ENCODE assay signal across 10 cellular contexts in genomic region chr3:36945326-36945980, GRCh38. TPM values are rescaled to one million over a fixed set of nuclear protein-coding genes. Genes with fewer than 3 reads are reported as not detected.
DNase-seq lines count a peak whose midpoint lies in the region; ATAC-seq and TF ChIP-seq lines count a peak whose summit lies in the region.
"Had no signal": no experiment of that assay in that cellular context is flagged by ENCODE, and none has a peak within 500 bp of the region (broad histone marks: within the 10 kb centered on the region; RNA-seq: fewer than 3 reads in every experiment).

No MANE protein-coding gene starts in this region.

- H3K9ac ChIP-seq in mesenchymal stem cell (ENCODE audit: low read length) = peak overlapping the region; percentile 78

- H4K91ac ChIP-seq in mesenchymal stem cell (ENCODE audit: low read length) = no peak overlapping the region

- 93% methylated on average over 28 of the region's 28 CpGs for WGBS in mesenchymal stem cell

- H4K8ac ChIP-seq in mesenchymal stem cell (ENCODE audit: low read length) = peak overlapping the region; percentile 97

- no peak overlapping the region for H3K14ac ChIP-seq in mesenchymal stem cell (ENCODE audit: low read length in 2 of 2)

- H3K27me3 ChIP-seq in mesenchymal stem cell (ENCODE audit: control insufficient read depth in 1 of 2, insufficient read depth in 1 of 2, low read length in 2 of 2) (no peaks in the 10 kb centered on the region), tibial artery (no peaks in the 10 kb centered on the region)

- no peaks in the 10 kb centered on the region for H3K27me3 Mint-ChIP-seq in activated T-cell treated with anti-CD3 and anti-CD28 coated beads, Interleukin-2, amount 50 U/mL, for 24 hours

- no peaks in the 10 kb centered on the region for H3K9me3 ChIP-seq in mesenchymal stem cell (ENCODE audit: control insufficient read depth, low read length)
- H3K9me3 ChIP-seq in tibial artery = peaks cover 0 to 12% (median 11%) of the 10 kb centered on the region in 3 donors

- peaks cover 16% of the 10 kb centered on the region for H3K36me3 Mint-ChIP-seq in activated T-cell treated with anti-CD3 and anti-CD28 coated beads, Interleukin-2, amount 50 U/mL, for 24 hours (ENCODE audit: low read depth)

- peaks cover 24% of the 10 kb centered on the region for H3K4me1 Mint-ChIP-seq in activated T-cell treated with anti-CD3 and anti-CD28 coated beads, Interleukin-2, amount 50 U/mL, for 24 hours (ENCODE audit: low read depth)

- H3K23ac ChIP-seq in mesenchymal stem cell (ENCODE audit: low read length in 2 of 2) = no peak overlapping the region

- H2AFZ ChIP-seq in mesenchymal stem cell (ENCODE audit: low read depth, low read length) = no peak overlapping the region

- peaks cover 28% of the 10 kb centered on the region for H3K9me3 Mint-ChIP-seq in activated T-cell treated with anti-CD3 and anti-CD28 coated beads, Interleukin-2, amount 50 U/mL, for 24 hours

- TF ChIP-seq CTCF in tibial artery (IDR thresholded peaks at IDR 0.05) = no peak

- H3K4me1 ChIP-seq in mesenchymal stem cell (ENCODE audit: control insufficient read depth, insufficient read depth, low read depth, low read length) (peaks cover 12% of the 10 kb centered on the region), tibial artery (peaks cover 0 to 23% (median 17%) of the 10 kb centered on the region in 4 donors)

- H2AK5ac ChIP-seq in mesenchymal stem cell (ENCODE audit: low read length, severe bottlenecking) = no peak overlapping the region

- H3K27ac Mint-ChIP-seq in activated T-cell treated with anti-CD3 and anti-CD28 coated beads, Interleukin-2, amount 50 U/mL, for 24 hours = peak overlapping the region; percentile 78

- peak overlapping the region; percentile 73 for H3K4me3 Mint-ChIP-seq in activated T-cell treated with anti-CD3 and anti-CD28 coated beads, Interleukin-2, amount 50 U/mL, for 24 hours

- no peak overlapping the region for H3K18ac ChIP-seq in mesenchymal stem cell (ENCODE audit: low read depth in 1 of 2, low read length in 2 of 2)

- intact Hi-C loops in tibial artery (cut with DNase I; ENCODE audit: low total_unique reads) = no loop called here

- H3K4me2 ChIP-seq in mesenchymal stem cell (ENCODE audit: low read length, poor library complexity, severe bottlenecking) = no peak overlapping the region

- H3K27ac ChIP-seq in caudate nucleus (ENCODE audit: low read depth, low read length) (peak overlapping the region; percentile 67), mesenchymal stem cell (ENCODE audit: low read length, poor library complexity, severe bottlenecking) (no peak overlapping the region), tibial artery (peak overlapping the region in 1 of 2 donors; percentile 73)
- H3K27ac ChIP-seq: epithelial cell of prostate had no signal

- no peak overlapping the region for H3K4ac ChIP-seq in mesenchymal stem cell (ENCODE audit: low read depth in 1 of 2, low read length in 2 of 2)

- H3K36me3 ChIP-seq in mesenchymal stem cell (ENCODE audit: control insufficient read depth in 1 of 2, insufficient read depth in 2 of 2, low read depth in 1 of 2, low read length in 2 of 2) (no peaks in the 10 kb centered on the region), tibial artery (no peaks in the 10 kb centered on the region)

- DNase-seq in activated T-cell treated with anti-CD3 and anti-CD28 coated beads, Interleukin-2, amount 50 U/mL, for 24 hours = no peak
- no peak for DNase-seq in activated T-cell treated with anti-CD3 and anti-CD28 coated beads, Interleukin-2, amount 50 U/mL, for 1 hour
- DNase-seq in caudate nucleus (lab: John Stamatoyannopoulos, UW) (peak in 1 of 61 donors; percentile 21), mesenchymal stem cell (no peak), tibial artery (no peak), dedifferentiated amniotic fluid mesenchymal stem cell (ENCODE audit: extremely low spot score) (no peak), NCI-H524 (lab: John Stamatoyannopoulos, UW) (no peak)

- no peak overlapping the region for H2BK12ac ChIP-seq in mesenchymal stem cell (ENCODE audit: low read length in 2 of 2)

- H3K79me1 ChIP-seq in mesenchymal stem cell (replicated peaks; ENCODE audit: low read length, poor library complexity, severe bottlenecking) = peaks cover 3% of the 10 kb centered on the region

- no peak overlapping the region for H2BK15ac ChIP-seq in mesenchymal stem cell (ENCODE audit: low read depth, poor library complexity, severe bottlenecking)

- no peak overlapping the region for H2BK120ac ChIP-seq in mesenchymal stem cell (ENCODE audit: low read depth, low read length)

- ATAC-seq in HG02642 (IDR thresholded peaks at IDR 0.05; ENCODE audit: poor library complexity, unreplicated experiment) = no peak
- ATAC-seq: K562 had no signal

- H3K4me3 ChIP-seq in mesenchymal stem cell (ENCODE audit: insufficient read depth in 1 of 2, low read depth in 1 of 2, low read length in 2 of 2) (peak overlapping the region in 1 of 2 experiments; percentile 79), tibial artery (peak overlapping the region; percentile 72 to 85)
- H3K4me3 ChIP-seq: K562 had no signal

- no peak overlapping the region for H2BK5ac ChIP-seq in mesenchymal stem cell (ENCODE audit: low read depth, low read length, poor library complexity, severe bottlenecking)

RNA-seq across cellular contexts. Expression of gene TRANK1, which starts 0.6 kb away (rescaled TPM):
- polyA plus RNA-seq in mesenchymal stem cell (2013, experiment 1 of 2) = 4.2 TPM
- 3.7 TPM for polyA plus RNA-seq in mesenchymal stem cell (2013, experiment 2 of 2)

RNA-seq across cellular contexts. Expression of gene EPM2AIP1, which starts 47.5 kb away (rescaled TPM):
- polyA plus RNA-seq in mesenchymal stem cell (2013, experiment 1 of 2) = 10.1 TPM
- polyA plus RNA-seq in mesenchymal stem cell (2013, experiment 2 of 2) = 10.4 TPM

RNA-seq across cellular contexts. Expression of gene MLH1, which starts 47.9 kb away (rescaled TPM):
- 18.0 TPM for polyA plus RNA-seq in mesenchymal stem cell (2013, experiment 1 of 2)
- polyA plus RNA-seq in mesenchymal stem cell (2013, experiment 2 of 2) = 17.2 TPM
